ENCODE assay signal across 9 cellular contexts in genomic region chr1:11805454-11806306, GRCh38. TPM values are rescaled to one million over a fixed set of nuclear protein-coding genes. Genes with fewer than 3 reads are reported as not detected.
DNase-seq lines count a peak whose midpoint lies in the region; ATAC-seq, FAIRE-seq and TF ChIP-seq lines count a peak whose summit lies in the region.
"Had no signal": no experiment of that assay in that cellular context is flagged by ENCODE, and none has a peak within 500 bp of the region (broad histone marks: within the 10 kb centered on the region; RNA-seq: fewer than 3 reads in every experiment).

TSS of gene CLCN6 (plus strand) at chr1:11806191. CDS start at chr1:11806263, 72 bp downstream.
TSS of gene MTHFR (minus strand) at chr1:11805964. CDS start at chr1:11803116, 2,848 bp downstream.

- H3K4me3 ChIP-seq in kidney (ENCODE audit: low read length in 2 of 2) = peak within 1 kb of the TSS; percentile 68 to 87

- DNase-seq in AG09319 (ENCODE audit: extremely low read depth, low read depth) (peak; percentile 97), NCI-H446 treated with DMSO at 0.1 percent for 48 hours (lab: John Stamatoyannopoulos, UW) (peak; percentile 98), cerebellar nuclear complex (lab: John Stamatoyannopoulos, UW) (peak; percentile 96 to 97), kidney (peak; percentile 100)
- peak; percentile 99 for DNase-seq in stimulated activated CD4-positive, alpha-beta T cell treated with anti-CD3 and anti-CD28 coated beads, Interleukin-15, amount 100 ng/mL, for 24 hours

- FAIRE-seq in kidney (lab: Jason Lieb, UNC) = peak; percentile 37
- FAIRE-seq: colon had no signal

- no peaks in the 10 kb centered on the region for H3K9me3 ChIP-seq in kidney (ENCODE audit: control insufficient read depth in 1 of 2, low read length in 2 of 2)

- peaks cover 4 to 24% of the 10 kb centered on the region in 2 donors for H3K36me3 ChIP-seq in kidney (ENCODE audit: control insufficient read depth in 1 of 2, insufficient read depth in 2 of 2, low read length in 2 of 2)

- peak; percentile 86 for ATAC-seq in GM19035 (IDR thresholded peaks at IDR 0.05; ENCODE audit: unreplicated experiment)
- peak; percentile 87 for ATAC-seq in HG03354 (IDR thresholded peaks at IDR 0.05; ENCODE audit: poor library complexity, severe bottlenecking, unreplicated experiment)
- peak; percentile 94 to 95 for ATAC-seq in activated CD4-positive, CD25-positive, alpha-beta regulatory T cell treated with anti-CD3 and anti-CD28 coated beads, Interleukin-2, amount 50 U/mL, for 24 hours

- intact Hi-C loops in kidney (cut with DNase I) = no loop called here

- peaks cover 29 to 36% of the 10 kb centered on the region in 2 donors for H3K4me1 ChIP-seq in kidney (ENCODE audit: control insufficient read depth in 1 of 2, insufficient read depth in 1 of 2, low read depth in 1 of 2, low read length in 2 of 2)

- H3K27ac ChIP-seq in kidney (ENCODE audit: low read depth in 2 of 2, low read length in 2 of 2) = peak within 1 kb of the TSS; percentile 99

- TF ChIP-seq CTCF in AG09319 (IDR thresholded peaks at IDR 0.05; ENCODE audit: low read depth, low read length) = no peak
- TF ChIP-seq CTCF in kidney (IDR thresholded peaks at IDR 0.05; ENCODE audit: borderline replicate concordance, extremely low read depth, insufficient read depth) = no peak

- peak within 1 kb of the TSS; percentile 81 to 86 for H3K9ac ChIP-seq in kidney (ENCODE audit: low read length in 2 of 2)

RNA-seq across cellular contexts. Expression of gene CLCN6, which starts in this region (rescaled TPM):
- total RNA-seq in kidney = 26.0 TPM
- 7.1 TPM for polyA plus RNA-seq in kidney (ENCODE audit: insufficient read depth, low read depth, low replicate concordance)

RNA-seq across cellular contexts. Expression of gene MTHFR, which starts in this region (rescaled TPM):
- 65.5 TPM for total RNA-seq in kidney
- polyA plus RNA-seq in kidney (ENCODE audit: insufficient read depth, low read depth, low replicate concordance) = 10.6 TPM

Comparison
In these comparisons a context has a peak if more than half of its experiments do, and no peak if none do; other contexts are left out.
1. Peak in every context shown above with its lines: DNase-seq, ATAC-seq, H3K4me3 ChIP-seq and H3K27ac ChIP-seq.